29 cellular contexts compared by ENCODE assay signal in genomic region chr3:12379640-12380407, GRCh38.
"Had no signal": no experiment of that assay in that cellular context is flagged by ENCODE, and none has a peak within 500 bp of the region (broad histone marks: within the 10 kb centered on the region; RNA-seq: fewer than 3 reads in every experiment).

No MANE protein-coding gene starts in this region.

- H3K9me3 ChIP-seq: heart left ventricle, psoas muscle, sigmoid colon, tibial artery had no signal

- H3K27me3 ChIP-seq: heart left ventricle, tibial artery had no signal

- H3K36me3 ChIP-seq: sigmoid colon, tibial artery had no signal

- H3K4me1 Mint-ChIP-seq: activated naive CD4-positive, alpha-beta T cell treated with anti-CD3 and anti-CD28 coated beads, Interleukin-2, amount 50 U/mL, for 24 hours; immature natural killer cell; neural crest cell; stimulated activated memory B cell treated with anti-CD40 and anti-IgM and Interleukin-4, amounts not matched to agents 10 μg/mL and 1 μg/mL and 100 μg/mL, for 72 hours; WTC11 had no signal

- H3K27ac ChIP-seq: heart left ventricle, parathyroid adenoma, psoas muscle, sigmoid colon, tibial artery had no signal

- H3K36me3 Mint-ChIP-seq: activated naive CD4-positive, alpha-beta T cell treated with anti-CD3 and anti-CD28 coated beads, Interleukin-2, amount 50 U/mL, for 24 hours; immature natural killer cell; naive thymus-derived CD8-positive, alpha-beta T cell; stimulated activated memory B cell treated with anti-CD40 and anti-IgM and Interleukin-4, amounts not matched to agents 10 μg/mL and 1 μg/mL and 100 μg/mL, for 72 hours; WTC11 had no signal

- H3K79me2 ChIP-seq: parathyroid adenoma had no signal

- H3K4me3 Mint-ChIP-seq: activated CD8-positive, alpha-beta T cell treated with anti-CD3 and anti-CD28 coated beads for 36 hours; activated naive CD4-positive, alpha-beta T cell treated with anti-CD3 and anti-CD28 coated beads, Interleukin-2, amount 50 U/mL, for 24 hours; activated naive CD8-positive, alpha-beta T cell treated with anti-CD3 and anti-CD28 coated beads, Interleukin-2, amount 50 U/mL, for 24 hours; immature natural killer cell; naive thymus-derived CD8-positive, alpha-beta T cell; neural crest cell; stimulated activated memory B cell treated with anti-CD40 and anti-IgM and Interleukin-4, amounts not matched to agents 10 μg/mL and 1 μg/mL and 100 μg/mL, for 72 hours; stimulated activated naive CD8-positive, alpha-beta T cell treated with anti-CD3 and anti-CD28 coated beads, Interleukin-15, amount 100 ng/mL, for 72 hours; WTC11 had no signal

- DNase-seq: activated CD4-positive, alpha-beta T cell treated with anti-CD3 and anti-CD28 coated beads, Interleukin-2, amount 50 U/mL, for 1 hour; activated CD8-positive, alpha-beta T cell treated with anti-CD3 and anti-CD28 coated beads for 36 hours; activated naive CD8-positive, alpha-beta T cell treated with anti-CD3 and anti-CD28 coated beads, Interleukin-2, amount 50 U/mL, for 24 hours; activated T-cell treated with anti-CD3 and anti-CD28 coated beads, Interleukin-2, amount 50 U/mL, for 48 hours; amygdala; caudate nucleus; foreskin fibroblast; heart left ventricle; hypothalamus; immature natural killer cell; kidney; midbrain; naive thymus-derived CD8-positive, alpha-beta T cell; nucleus accumbens; psoas muscle; sigmoid colon; stimulated activated CD4-positive, alpha-beta T cell treated with anti-CD3 and anti-CD28 coated beads, Interleukin-1b, Interleukin-23, amount 100 ng/mL, for 48 hours; stimulated activated CD4-positive, alpha-beta T cell treated with anti-CD3 and anti-CD28 coated beads, Interleukin-4, amount 100 ng/mL, for 4 hours; stimulated activated CD8-positive, alpha-beta memory T cell treated with anti-CD3 and anti-CD28 coated beads, Interleukin-4, amount 100 ng/mL, for 48 hours; stimulated activated naive CD8-positive, alpha-beta T cell treated with anti-CD3 and anti-CD28 coated beads, Interleukin-15, amount 100 ng/mL, for 72 hours; tibial artery had no signal

- H3K27me3 Mint-ChIP-seq: stimulated activated naive CD8-positive, alpha-beta T cell treated with anti-CD3 and anti-CD28 coated beads, Interleukin-15, amount 100 ng/mL, for 72 hours had no signal

- H3K9ac ChIP-seq: parathyroid adenoma had no signal

- H3K4me2 ChIP-seq: smooth muscle cell had no signal

- H3K4me1 ChIP-seq: parathyroid adenoma, psoas muscle, sigmoid colon, tibial artery had no signal

- H2AFZ ChIP-seq: parathyroid adenoma had no signal

- H3K27ac Mint-ChIP-seq: activated CD8-positive, alpha-beta T cell treated with anti-CD3 and anti-CD28 coated beads for 36 hours; activated naive CD4-positive, alpha-beta T cell treated with anti-CD3 and anti-CD28 coated beads, Interleukin-2, amount 50 U/mL, for 24 hours; activated naive CD8-positive, alpha-beta T cell treated with anti-CD3 and anti-CD28 coated beads, Interleukin-2, amount 50 U/mL, for 24 hours; activated T-helper 2 cell treated with anti-CD3 and anti-CD28 coated beads, Interferon-gamma antibody, Interleukin-2, Interleukin-4, amounts not matched to agents 10 μg/mL and 5 μg/mL and 100 μg/mL, durations not matched to agents 14 hours and 24 hours and 36 hours; immature natural killer cell; naive thymus-derived CD8-positive, alpha-beta T cell; stimulated activated memory B cell treated with anti-CD40 and anti-IgM and Interleukin-4, amounts not matched to agents 10 μg/mL and 1 μg/mL and 100 μg/mL, for 72 hours; stimulated activated naive CD8-positive, alpha-beta T cell treated with anti-CD3 and anti-CD28 coated beads, Interleukin-15, amount 100 ng/mL, for 72 hours; WTC11 had no signal

- H3K4me3 ChIP-seq: heart left ventricle, psoas muscle, sigmoid colon, smooth muscle cell, tibial artery had no signal

- H3K9me3 Mint-ChIP-seq: activated CD8-positive, alpha-beta T cell treated with anti-CD3 and anti-CD28 coated beads for 36 hours; activated naive CD4-positive, alpha-beta T cell treated with anti-CD3 and anti-CD28 coated beads, Interleukin-2, amount 50 U/mL, for 24 hours; activated naive CD8-positive, alpha-beta T cell treated with anti-CD3 and anti-CD28 coated beads, Interleukin-2, amount 50 U/mL, for 24 hours; activated T-helper 2 cell treated with anti-CD3 and anti-CD28 coated beads, Interferon-gamma antibody, Interleukin-2, Interleukin-4, amounts not matched to agents 10 μg/mL and 5 μg/mL and 100 μg/mL, durations not matched to agents 14 hours and 24 hours and 36 hours; neural crest cell; stimulated activated naive CD8-positive, alpha-beta T cell treated with anti-CD3 and anti-CD28 coated beads, Interleukin-15, amount 100 ng/mL, for 72 hours; WTC11 had no signal

- ATAC-seq: activated CD8-positive, alpha-beta T cell treated with anti-CD3 and anti-CD28 coated beads for 36 hours; activated naive CD8-positive, alpha-beta T cell treated with anti-CD3 and anti-CD28 coated beads, Interleukin-2, amount 50 U/mL, for 24 hours; esophagus mucosa; heart left ventricle; naive thymus-derived CD8-positive, alpha-beta T cell; psoas muscle; stimulated activated memory B cell treated with anti-CD40 and anti-IgM and Interleukin-4, amounts not matched to agents 10 μg/mL and 1 μg/mL and 100 μg/mL, for 72 hours; stimulated activated naive CD8-positive, alpha-beta T cell treated with anti-CD3 and anti-CD28 coated beads, Interleukin-15, amount 100 ng/mL, for 72 hours; WTC11 had no signal
